ENCODE assay signal across 1 cellular context in genomic region chr13:107941345-107942029, GRCh38.
TF ChIP-seq lines count a peak whose summit lies in the region.

No MANE protein-coding gene starts in this region.

TF ChIP-seq in K562, 482 proteins besides CTCF, POLR2A, EP300 and RAD21 (continued from another document):
- no peak for TF ChIP-seq ZNF609 (CRISPR knock-in tag; IDR thresholded peaks at IDR 0.05; ENCODE audit: borderline replicate concordance)
- no peak for TF ChIP-seq CEBPG (CRISPR knock-in tag; IDR thresholded peaks at IDR 0.05)
- TF ChIP-seq CEBPG (tag; conservative IDR thresholded peaks at IDR 0.05 in 1 of 2, IDR thresholded peaks at IDR 0.05 in 1 of 2): no peak
